9 cellular contexts compared by ENCODE assay signal in genomic region chr7:27147211-27148030, GRCh38. TPM values are rescaled to one million over a fixed set of nuclear protein-coding genes. Genes with fewer than 3 reads are reported as not detected.
A peak's percentile ranks its signal among the peaks of the same experiment; 100 is the strongest.
DNase-seq lines count a peak whose midpoint lies in the region; ATAC-seq lines count a peak whose summit lies in the region.
"Had no signal": no experiment of that assay in that cellular context is flagged by ENCODE, and none has a peak within 500 bp of the region (broad histone marks: within the 10 kb centered on the region; RNA-seq: fewer than 3 reads in every experiment).

HOXA6 (minus strand) TSS chr7:27147774; CDS start chr7:27147749, 25 bp downstream.

- 23% methylated on average over 63 of the region's 63 CpGs for WGBS in urinary bladder

- no peak within 1 kb of the TSS for H3K27ac Mint-ChIP-seq in memory B cell

- ATAC-seq in left cardiac atrium (no peak), memory B cell (ENCODE audit: low read depth) (no peak), GM18498 (IDR thresholded peaks at IDR 0.05; ENCODE audit: unreplicated experiment) (no peak)

- H3K4me1 Mint-ChIP-seq in memory B cell, result peaks cover 29% of the 10 kb centered on the region

- H3K4me3 ChIP-seq in adipocyte (ENCODE audit: low read length), result peak within 1 kb of the TSS; percentile 94
- H3K4me3 ChIP-seq in urinary bladder (ENCODE audit: low read depth, low read length), result peak within 1 kb of the TSS; percentile 46

- peak; percentile 74 for DNase-seq in cardiac septum (ENCODE audit: low spot score)
- no peak for DNase-seq in left cardiac atrium
- no peak for DNase-seq in adipocyte (ENCODE audit: low read depth)
- DNase-seq in memory B cell (ENCODE audit: low spot score in 2 of 2), result peak in 1 of 2 donors; percentile 29
- no peak for DNase-seq in cerebellum (ENCODE audit: low spot score)
- no peak for DNase-seq in NCI-H1694 treated with DMSO at 0.1 percent for 48 hours (lab: John Stamatoyannopoulos, UW)
- DNase-seq: GDM1 had no signal

- peaks cover 16% of the 10 kb centered on the region for H3K36me3 ChIP-seq in adipocyte (ENCODE audit: control insufficient read depth, insufficient read depth, low read length, severe bottlenecking)
- peaks cover 3% of the 10 kb centered on the region for H3K36me3 ChIP-seq in urinary bladder (ENCODE audit: insufficient read depth)

- no peaks in the 10 kb centered on the region for H3K9me3 ChIP-seq in adipocyte (ENCODE audit: control insufficient read depth, low read length)

- no peaks in the 10 kb centered on the region for H3K36me3 Mint-ChIP-seq in memory B cell

- peaks cover 21% of the 10 kb centered on the region for H3K27me3 Mint-ChIP-seq in memory B cell

- intact Hi-C loops in cardiac septum (cut with DNase I) (no loop called here), left cardiac atrium (cut with DNase I) (no loop called here)

- H3K27me3 ChIP-seq in adipocyte (replicated peaks; ENCODE audit: control insufficient read depth, insufficient read depth, low read length), result no peaks in the 10 kb centered on the region

- H3K4me3 Mint-ChIP-seq in memory B cell, result peak within 1 kb of the TSS; percentile 66

- peak within 1 kb of the TSS; percentile 97 for H3K9ac ChIP-seq in adipocyte (ENCODE audit: low read length)

- peak within 1 kb of the TSS; percentile 82 for H3K27ac ChIP-seq in urinary bladder (ENCODE audit: low read depth)

- peaks cover 36% of the 10 kb centered on the region for H3K4me1 ChIP-seq in adipocyte (ENCODE audit: control insufficient read depth, insufficient read depth, low read length)
- no peaks in the 10 kb centered on the region for H3K4me1 ChIP-seq in urinary bladder (ENCODE audit: insufficient read depth)

- no peaks in the 10 kb centered on the region for H3K9me3 Mint-ChIP-seq in memory B cell

RNA-seq across cellular contexts. Expression of gene HOXA6, which starts in this region (rescaled TPM):
- total RNA-seq in cardiac septum (not detected), left cardiac atrium (not detected), urinary bladder (8.4 TPM), cerebellum (not detected)
- 4.4 TPM for polyA plus RNA-seq in urinary bladder

Comparison
In these comparisons a context has a peak if more than half of its experiments do, and no peak if none do; other contexts are left out.
1. Peak in DNase-seq in cardiac septum; RNA of the gene not detected or under 1 TPM.